In the genomic region with DNA sequence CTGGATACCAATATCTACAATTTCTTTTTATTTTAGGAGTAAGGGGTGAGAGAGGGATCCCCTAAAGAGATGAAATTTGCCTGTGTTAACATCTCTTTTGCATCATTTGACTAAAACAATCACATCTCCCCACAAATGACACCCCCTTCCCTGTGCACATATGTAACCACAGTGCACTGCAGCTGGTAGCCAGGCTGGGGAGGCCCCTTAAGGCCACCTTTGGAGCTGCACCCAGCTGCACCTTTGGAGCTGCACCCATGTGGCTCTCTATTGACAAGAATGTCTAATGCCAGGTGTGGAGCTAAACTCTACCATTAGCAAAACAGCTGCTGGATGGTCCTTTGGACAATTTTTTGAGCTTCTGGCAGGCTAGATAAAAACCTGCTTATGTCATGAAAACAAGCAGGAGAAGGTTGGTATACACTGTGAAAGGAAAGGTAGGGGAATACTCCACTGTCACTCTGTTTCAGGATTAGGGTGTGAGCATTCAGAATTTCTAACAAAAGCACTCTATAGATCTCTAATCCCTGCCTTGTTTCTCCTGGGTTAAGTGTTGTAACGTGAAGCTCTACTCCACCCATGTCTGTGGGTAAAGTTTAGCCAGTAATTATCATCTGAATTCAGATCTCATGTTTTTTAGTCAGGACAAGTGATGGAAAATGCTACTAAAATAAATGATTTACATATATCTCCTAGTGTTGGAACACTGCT, we compare ENCODE assay signal across 1 cellular context.
A peak's percentile ranks its signal among the peaks of the same experiment; 100 is the strongest.
TF ChIP-seq lines count a peak whose summit lies in the region.

No MANE protein-coding gene starts in this region.

TF ChIP-seq in GM12878, 131 proteins besides CTCF, POLR2A, EP300 and RAD21 (continued from another document):
- TF ChIP-seq, protein P1, sequence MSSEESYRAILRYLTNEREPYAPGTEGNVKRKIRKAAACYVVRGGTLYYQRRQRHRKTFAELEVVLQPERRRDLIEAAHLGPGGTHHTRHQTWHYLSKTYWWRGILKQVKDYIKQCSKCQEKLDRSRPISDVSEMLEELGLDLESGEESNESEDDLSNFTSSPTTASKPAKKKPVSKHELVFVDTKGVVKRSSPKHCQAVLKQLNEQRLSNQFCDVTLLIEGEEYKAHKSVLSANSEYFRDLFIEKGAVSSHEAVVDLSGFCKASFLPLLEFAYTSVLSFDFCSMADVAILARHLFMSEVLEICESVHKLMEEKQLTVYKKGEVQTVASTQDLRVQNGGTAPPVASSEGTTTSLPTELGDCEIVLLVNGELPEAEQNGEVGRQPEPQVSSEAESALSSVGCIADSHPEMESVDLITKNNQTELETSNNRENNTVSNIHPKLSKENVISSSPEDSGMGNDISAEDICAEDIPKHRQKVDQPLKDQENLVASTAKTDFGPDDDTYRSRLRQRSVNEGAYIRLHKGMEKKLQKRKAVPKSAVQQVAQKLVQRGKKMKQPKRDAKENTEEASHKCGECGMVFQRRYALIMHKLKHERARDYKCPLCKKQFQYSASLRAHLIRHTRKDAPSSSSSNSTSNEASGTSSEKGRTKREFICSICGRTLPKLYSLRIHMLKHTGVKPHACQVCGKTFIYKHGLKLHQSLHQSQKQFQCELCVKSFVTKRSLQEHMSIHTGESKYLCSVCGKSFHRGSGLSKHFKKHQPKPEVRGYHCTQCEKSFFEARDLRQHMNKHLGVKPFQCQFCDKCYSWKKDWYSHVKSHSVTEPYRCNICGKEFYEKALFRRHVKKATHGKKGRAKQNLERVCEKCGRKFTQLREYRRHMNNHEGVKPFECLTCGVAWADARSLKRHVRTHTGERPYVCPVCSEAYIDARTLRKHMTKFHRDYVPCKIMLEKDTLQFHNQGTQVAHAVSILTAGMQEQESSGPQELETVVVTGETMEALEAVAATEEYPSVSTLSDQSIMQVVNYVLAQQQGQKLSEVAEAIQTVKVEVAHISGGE (CRISPR knock-in tag; IDR thresholded peaks at IDR 0.05): no peak
- TF ChIP-seq CBX3 (IDR thresholded peaks at IDR 0.05; ENCODE audit: borderline replicate concordance, low read depth): no peak
- peak; percentile 68; the same call in 1 of the 2 replicates for TF ChIP-seq TCF12 (IDR thresholded peaks at IDR 0.05; ENCODE audit: low read depth, low read length)
- TF ChIP-seq, protein P2, sequence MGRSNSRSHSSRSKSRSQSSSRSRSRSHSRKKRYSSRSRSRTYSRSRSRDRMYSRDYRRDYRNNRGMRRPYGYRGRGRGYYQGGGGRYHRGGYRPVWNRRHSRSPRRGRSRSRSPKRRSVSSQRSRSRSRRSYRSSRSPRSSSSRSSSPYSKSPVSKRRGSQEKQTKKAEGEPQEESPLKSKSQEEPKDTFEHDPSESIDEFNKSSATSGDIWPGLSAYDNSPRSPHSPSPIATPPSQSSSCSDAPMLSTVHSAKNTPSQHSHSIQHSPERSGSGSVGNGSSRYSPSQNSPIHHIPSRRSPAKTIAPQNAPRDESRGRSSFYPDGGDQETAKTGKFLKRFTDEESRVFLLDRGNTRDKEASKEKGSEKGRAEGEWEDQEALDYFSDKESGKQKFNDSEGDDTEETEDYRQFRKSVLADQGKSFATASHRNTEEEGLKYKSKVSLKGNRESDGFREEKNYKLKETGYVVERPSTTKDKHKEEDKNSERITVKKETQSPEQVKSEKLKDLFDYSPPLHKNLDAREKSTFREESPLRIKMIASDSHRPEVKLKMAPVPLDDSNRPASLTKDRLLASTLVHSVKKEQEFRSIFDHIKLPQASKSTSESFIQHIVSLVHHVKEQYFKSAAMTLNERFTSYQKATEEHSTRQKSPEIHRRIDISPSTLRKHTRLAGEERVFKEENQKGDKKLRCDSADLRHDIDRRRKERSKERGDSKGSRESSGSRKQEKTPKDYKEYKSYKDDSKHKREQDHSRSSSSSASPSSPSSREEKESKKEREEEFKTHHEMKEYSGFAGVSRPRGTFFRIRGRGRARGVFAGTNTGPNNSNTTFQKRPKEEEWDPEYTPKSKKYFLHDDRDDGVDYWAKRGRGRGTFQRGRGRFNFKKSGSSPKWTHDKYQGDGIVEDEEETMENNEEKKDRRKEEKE (IDR thresholded peaks at IDR 0.05): no peak
TF ChIP-seq in GM12878: peak in this region for 2.
